9 cellular contexts compared by ENCODE assay signal in genomic region chr11:117426297-117426685, GRCh38.
DNase-seq lines count a peak whose midpoint lies in the region; ATAC-seq and TF ChIP-seq lines count a peak whose summit lies in the region.
"Had no signal": no experiment of that assay in that cellular context is flagged by ENCODE, and none has a peak within 500 bp of the region (broad histone marks: within the 10 kb centered on the region; RNA-seq: fewer than 3 reads in every experiment).

No MANE protein-coding gene starts in this region.

- 3% methylated on average over 11 of the region's 17 CpGs for WGBS in HUES64
- WGBS in ovary, 3 donors, result 2 to 3% (median 2%) methylated on average over 17 of the region's 17 CpGs
- WGBS in tibial nerve, 2 donors, result 4% methylated on average over 17 of the region's 17 CpGs

- no peak overlapping the region for H3K27ac ChIP-seq in HUES64 (ENCODE audit: low read depth, low read length)
- H3K27ac ChIP-seq in RWPE2 (ENCODE audit: poor library complexity, severe bottlenecking), result no peak overlapping the region
- H3K27ac ChIP-seq in ovary, result no peak overlapping the region
- no peak overlapping the region for H3K27ac ChIP-seq in tibial nerve
- H3K27ac ChIP-seq: SK-N-MC had no signal

- intact Hi-C loops in ovary (cut with DNase I), result loop anchor here (5.0 to 10.0 kb wide), 5 partner anchors 379 to 626 kb away; no protein-coding TSS in a partner anchor

- H3K27me3 ChIP-seq in HUES64 (ENCODE audit: insufficient read depth, low read length) (peaks cover 4% of the 10 kb centered on the region; the same call in 1 of the 2 replicates), RWPE2 (ENCODE audit: insufficient read depth, poor library complexity, severe bottlenecking) (no peaks in the 10 kb centered on the region), ovary (no peaks in the 10 kb centered on the region), tibial nerve (peaks cover 0 to 5% of the 10 kb centered on the region in 2 donors)

- TF ChIP-seq POLR2A in ovary (IDR thresholded peaks at IDR 0.05), result no peak
- TF ChIP-seq POLR2A in tibial nerve (IDR thresholded peaks at IDR 0.05), result no peak

- peaks cover 8% of the 10 kb centered on the region; the same call in 1 of the 2 replicates for H3K4me1 ChIP-seq in HUES64 (ENCODE audit: insufficient read depth, low read length)
- no peaks in the 10 kb centered on the region for H3K4me1 ChIP-seq in RWPE2 (ENCODE audit: insufficient read depth, poor library complexity, severe bottlenecking)
- H3K4me1 ChIP-seq in ovary (ENCODE audit: insufficient read depth), result peaks cover 6% of the 10 kb centered on the region
- peaks cover 0 to 7% (median 0%) of the 10 kb centered on the region in 4 donors for H3K4me1 ChIP-seq in tibial nerve

- no peak overlapping the region for H3K9ac ChIP-seq in HUES64 (ENCODE audit: low read depth, low read length)

- peak; percentile 56 for DNase-seq in COR-L47 (lab: John Stamatoyannopoulos, UW)
- DNase-seq in RWPE2 (ENCODE audit: low spot score), result no peak
- peak; percentile 58 for DNase-seq in activated gamma-delta T cell treated with anti-CD3 and anti-CD28 coated beads, Interleukin-2, amount 50 U/mL, for 16 hours (ENCODE audit: low read depth)
- peak; percentile 67 for DNase-seq in germinal center (ENCODE audit: low spot score)
- DNase-seq in ovary, result peak; percentile 62 to 82 (median 77)
- peak; percentile 42 to 59 for DNase-seq in tibial nerve (ENCODE audit: low spot score in 2 of 2)

- H3K4me3 ChIP-seq in HUES64 (ENCODE audit: low read length) (peak overlapping the region; percentile 2; the same call in 1 of the 2 replicates), RWPE2 (ENCODE audit: severe bottlenecking) (no peak overlapping the region), ovary (no peak overlapping the region), tibial nerve (no peak overlapping the region)
- H3K4me3 ChIP-seq: SK-N-MC had no signal

- peak; percentile 93 for TF ChIP-seq CTCF in RWPE2 (IDR thresholded peaks at IDR 0.05; ENCODE audit: poor library complexity, severe bottlenecking)
- TF ChIP-seq CTCF in ovary (IDR thresholded peaks at IDR 0.05), result peak; percentile 77 to 83 (median 78)
- peak; percentile 85 to 94 (median 91) for TF ChIP-seq CTCF in tibial nerve (IDR thresholded peaks at IDR 0.05)

- H3K36me3 ChIP-seq in HUES64 (ENCODE audit: insufficient read depth, low read length) (no peaks in the 10 kb centered on the region), RWPE2 (ENCODE audit: low read depth) (no peaks in the 10 kb centered on the region), ovary (no peaks in the 10 kb centered on the region), tibial nerve (peaks cover 0 to 4% (median 0%) of the 10 kb centered on the region in 3 donors)

- H3K9me3 ChIP-seq in HUES64 (ENCODE audit: insufficient read depth, low read depth, low read length) (no peaks in the 10 kb centered on the region), RWPE2 (ENCODE audit: severe bottlenecking) (no peaks in the 10 kb centered on the region), ovary (no peaks in the 10 kb centered on the region), tibial nerve (no peaks in the 10 kb centered on the region)

- no peak for TF ChIP-seq EP300 in ovary (IDR thresholded peaks at IDR 0.05)
- no peak for TF ChIP-seq EP300 in tibial nerve (IDR thresholded peaks at IDR 0.05)

- ATAC-seq in RWPE2 (ENCODE audit: low read depth) (peak; percentile 66), HG03571 (IDR thresholded peaks at IDR 0.05; ENCODE audit: unreplicated experiment) (no peak)
